24 cellular contexts compared by ENCODE assay signal in genomic region chr9:98852463-98852735, GRCh38.
"Had no signal": no experiment of that assay in that cellular context is flagged by ENCODE, and none has a peak within 500 bp of the region (broad histone marks: within the 10 kb centered on the region; RNA-seq: fewer than 3 reads in every experiment).

No MANE protein-coding gene starts in this region.

- H3K4me3 ChIP-seq: adrenal gland, breast epithelium, PC-9 had no signal

- H3K36me3 Mint-ChIP-seq: WTC11 had no signal

- ATAC-seq: T-helper 17 cell, WTC11 had no signal

- H3K9me3 ChIP-seq: adrenal gland had no signal

- H3K4me3 Mint-ChIP-seq: activated CD8-positive, alpha-beta T cell treated with anti-CD3 and anti-CD28 coated beads, Interleukin-2, amount 10 ng/mL, durations not matched to agents 7 days and 5 days; activated naive CD8-positive, alpha-beta T cell treated with anti-CD3 and anti-CD28 coated beads, Interleukin-2, amount 10 ng/mL, durations not matched to agents 7 days and 5 days; T-helper 17 cell; WTC11 had no signal

- H3K27ac ChIP-seq: adrenal gland, breast epithelium had no signal

- H3K4me1 ChIP-seq: breast epithelium had no signal

- H3K27me3 ChIP-seq: adrenal gland, breast epithelium had no signal

- H3K27ac Mint-ChIP-seq: activated CD8-positive, alpha-beta T cell treated with anti-CD3 and anti-CD28 coated beads, Interleukin-2, amount 10 ng/mL, durations not matched to agents 7 days and 5 days; activated naive CD8-positive, alpha-beta T cell treated with anti-CD3 and anti-CD28 coated beads, Interleukin-2, amount 10 ng/mL, durations not matched to agents 7 days and 5 days; T-helper 17 cell; WTC11 had no signal

- H2AFZ ChIP-seq: PC-9 had no signal

- DNase-seq: activated CD4-positive, alpha-beta T cell treated with anti-CD3 and anti-CD28 coated beads for 48 hours; activated CD4-positive, alpha-beta T cell treated with anti-CD3 and anti-CD28 coated beads, Interleukin-2, amount 50 U/mL, for 4 hours; activated CD4-positive, CD25-positive, alpha-beta regulatory T cell treated with anti-CD3 and anti-CD28 coated beads, Interleukin-2, amount 50 U/mL, for 72 hours; activated CD8-positive, alpha-beta memory T cell treated with anti-CD3 and anti-CD28 coated beads, Interleukin-2, amount 50 U/mL, for 48 hours; activated CD8-positive, alpha-beta T cell treated with anti-CD3 and anti-CD28 coated beads, Interleukin-2, amount 10 ng/mL, durations not matched to agents 7 days and 5 days; activated naive CD4-positive, alpha-beta T cell treated with anti-CD3 and anti-CD28 coated beads, Interleukin-2, amount 50 U/mL, for 16 hours; activated naive CD8-positive, alpha-beta T cell treated with anti-CD3 and anti-CD28 coated beads, Interleukin-2, amount 10 ng/mL, durations not matched to agents 7 days and 5 days; activated T-cell treated with anti-CD3 and anti-CD28 coated beads, Interleukin-2, amount 50 U/mL, for 1 hour; anterior cingulate cortex; caudate nucleus; Kasumi-1; NCI-H1105 treated with DMSO at 0.1 percent for 48 hours; NCI-H1436 treated with DMSO at 0.1 percent for 48 hours; NCI-H187; NCI-H2081; NCI-H446; NCI-H524; SHP77 treated with DMSO at 0.1 percent for 48 hours; T-helper 17 cell; T-helper 9 cell had no signal

- H3K36me3 ChIP-seq: adrenal gland, breast epithelium had no signal
